ENCODE assay signal across 23 cellular contexts in the genomic region with DNA sequence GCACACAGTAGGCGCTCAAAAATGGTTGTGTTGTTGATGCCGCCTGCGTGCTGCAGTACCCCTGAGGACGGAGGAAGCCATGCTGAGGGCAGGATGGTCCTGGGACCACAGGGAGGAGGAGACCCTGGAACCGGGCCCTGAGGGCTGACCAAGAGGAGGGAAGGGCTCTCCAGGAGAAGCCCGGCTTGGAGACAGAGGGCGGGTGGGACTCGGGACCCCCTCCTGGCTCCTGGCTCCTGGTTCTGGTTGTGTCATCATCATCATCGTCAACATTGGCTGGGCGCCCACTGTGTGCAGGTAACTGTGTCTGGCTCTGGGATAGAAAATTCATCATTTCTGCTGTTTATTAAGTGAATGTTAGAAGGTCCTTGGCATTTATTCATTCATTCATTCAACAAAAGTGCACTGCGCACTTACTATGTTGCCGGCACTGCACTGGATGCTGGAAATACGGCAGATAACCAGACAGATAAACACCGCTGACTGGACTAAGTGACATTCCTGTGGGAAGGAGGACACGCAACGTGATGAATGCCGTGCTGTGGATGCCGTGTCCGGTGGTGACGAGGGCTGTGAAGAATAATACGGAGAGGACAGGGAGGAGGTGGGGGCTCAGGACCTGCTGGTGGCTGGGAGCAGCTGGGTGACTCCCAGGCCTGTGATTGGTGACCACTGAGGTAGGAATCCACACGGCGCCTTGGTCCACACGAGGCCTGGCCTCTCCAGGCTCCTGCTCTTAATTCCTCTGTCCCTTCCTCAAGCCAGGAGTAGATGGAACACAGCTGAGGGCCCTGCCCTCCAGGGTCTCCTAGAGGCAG. TPM values are rescaled to one million over a fixed set of nuclear protein-coding genes. Genes with fewer than 3 reads are reported as not detected.
DNase-seq lines count a peak whose midpoint lies in the region; ATAC-seq, FAIRE-seq and TF ChIP-seq lines count a peak whose summit lies in the region.
"Had no signal": no experiment of that assay in that cellular context is flagged by ENCODE, and none has a peak within 500 bp of the region (broad histone marks: within the 10 kb centered on the region; RNA-seq: fewer than 3 reads in every experiment).

No MANE protein-coding gene starts in this region.

- no peak overlapping the region for H3K9ac ChIP-seq in H9 (ENCODE audit: extremely low read depth, insufficient read length, low read length)

- H3K23ac ChIP-seq in H9 (ENCODE audit: insufficient read length, low read depth, low read length), result no peak overlapping the region

- no peaks in the 10 kb centered on the region for H3K79me2 ChIP-seq in H9 (ENCODE audit: insufficient read depth, low read length)

- H3K4me1 ChIP-seq in H9 (ENCODE audit: insufficient read depth, low read length), result no peaks in the 10 kb centered on the region
- H3K4me1 ChIP-seq in lower lobe of right lung, result no peaks in the 10 kb centered on the region
- H3K4me1 ChIP-seq in spleen, result peaks cover 0 to 6% (median 0%) of the 10 kb centered on the region in 6 donors

- H2BK5ac ChIP-seq in H9 (ENCODE audit: insufficient read length, low read length), result no peak overlapping the region

- H2AFZ ChIP-seq in H9 (ENCODE audit: low read length), result no peak overlapping the region

- no peak for TF ChIP-seq POLR2A in spleen (IDR thresholded peaks at IDR 0.05)

- H3K4ac ChIP-seq in H9 (ENCODE audit: low read depth, low read length), result no peak overlapping the region

- no peak overlapping the region for H4K5ac ChIP-seq in H9 (ENCODE audit: insufficient read length, low read depth, low read length)

- H2BK15ac ChIP-seq in H9 (ENCODE audit: low read depth, low read length), result no peak overlapping the region

- no peak overlapping the region for H2BK12ac ChIP-seq in H9 (ENCODE audit: insufficient read length, low read depth, low read length)

- H3K27ac ChIP-seq in H9 (ENCODE audit: insufficient read length, low read depth, low read length), result no peak overlapping the region
- no peak overlapping the region for H3K27ac ChIP-seq in lower lobe of right lung
- H3K27ac ChIP-seq in spleen, result no peak overlapping the region
- H3K27ac ChIP-seq: HL-60 had no signal

- no peak for TF ChIP-seq CTCF in H9 (conservative IDR thresholded peaks at IDR 0.05)
- no peak for TF ChIP-seq CTCF in lower lobe of right lung (IDR thresholded peaks at IDR 0.05)
- TF ChIP-seq CTCF in spleen (IDR thresholded peaks at IDR 0.05 in 8 of 11, conservative IDR thresholded peaks at IDR 0.05 in 3 of 11), result no peak

- peaks cover 2 to 23% of the 10 kb centered on the region in 2 experiments; a peak in 3 of 4 replicates for H3K4me1 Mint-ChIP-seq in H9

- no peaks in the 10 kb centered on the region for H3K23me2 ChIP-seq in H9 (ENCODE audit: insufficient read length, low read depth, low read length, poor library complexity, severe bottlenecking)

- no peaks in the 10 kb centered on the region for H3K79me1 ChIP-seq in H9 (ENCODE audit: insufficient read depth, low read depth, low read length, poor library complexity, severe bottlenecking)

- no peak overlapping the region for H3K56ac ChIP-seq in H9 (ENCODE audit: insufficient read length, low read depth, low read length)

- H3K27me3 ChIP-seq in H9 (ENCODE audit: insufficient read depth, low read length) (no peaks in the 10 kb centered on the region), lower lobe of right lung (ENCODE audit: low read depth) (peaks cover 16% of the 10 kb centered on the region), spleen (replicated peaks in 1 of 7) (peaks cover 0 to 14% (median 0%) of the 10 kb centered on the region in 7 donors)

- H3K9me3 Mint-ChIP-seq in H9, result no peaks in the 10 kb centered on the region
- H3K9me3 Mint-ChIP-seq: CD4-positive, alpha-beta T cell; HFFc6 had no signal

- H3K18ac ChIP-seq in H9 (ENCODE audit: insufficient read length, low read depth, low read length), result no peak overlapping the region

- H4K8ac ChIP-seq in H9 (replicated peaks; ENCODE audit: insufficient read length, low read depth, low read length), result no peak overlapping the region

- H3K4me3 Mint-ChIP-seq in H9, result no peak overlapping the region
- H3K4me3 Mint-ChIP-seq: CD4-positive, alpha-beta T cell; HFFc6 had no signal

- H4K20me1 ChIP-seq in H9 (ENCODE audit: control insufficient read depth, insufficient read depth, insufficient read length), result no peaks in the 10 kb centered on the region

- no peak overlapping the region for H3T11ph ChIP-seq in H9 (ENCODE audit: low read length)

- H3K27me3 Mint-ChIP-seq in H9 (ENCODE audit: low read depth), result peaks cover 4% of the 10 kb centered on the region; the same call in 1 of the 2 replicates
- H3K27me3 Mint-ChIP-seq: CD4-positive, alpha-beta T cell had no signal

- H3K27ac Mint-ChIP-seq in H9, result peak overlapping the region in 2 of 3 experiments; percentile 44 to 62; a peak in 2 of 7 replicates
- H3K27ac Mint-ChIP-seq: CD4-positive, alpha-beta T cell; HFFc6 had no signal

- WGBS in H9 (ENCODE audit: extremely low coverage, insufficient read length, low lambda C conversion rate), result no CpG with 5 or more reads among the region's 24 CpGs
- 90 to 93% (median 93%) methylated on average over 23 to 24 of the region's 24 CpGs for WGBS in spleen, 5 donors

- no peak overlapping the region for H3K4me2 ChIP-seq in H9 (ENCODE audit: insufficient read depth, insufficient read length, low read length)

- H3K36me3 ChIP-seq in lower lobe of right lung (no peaks in the 10 kb centered on the region), spleen (no peaks in the 10 kb centered on the region)

- no peak overlapping the region for H2AK5ac ChIP-seq in H9 (ENCODE audit: insufficient read length, low read length)

- DNase-seq in H9 (no peak), RPMI7951 (ENCODE audit: low read depth) (peak; percentile 21), lower lobe of right lung (peak; percentile 28), spleen (peak; percentile 64), RCC 7860 (ENCODE audit: low spot score) (no peak), medulla oblongata (ENCODE audit: extremely low spot score) (no peak), SHP77 (lab: John Stamatoyannopoulos, UW) (no peak)
- DNase-seq: CD4-positive, alpha-beta T cell; COR-L47; DMS 273 treated with DMSO at 0.1 percent for 48 hours; DMS79 treated with DMSO at 0.1 percent for 48 hours; HFFc6; KG1; NCI-H1092; NCI-H146; NCI-H2029; NCI-H2227 treated with DMSO at 0.1 percent for 48 hours; NCI-H510A; NCI-H774; NK-92 treated with Interleukin-12 subunit alpha and Interleukin-12 subunit beta, amount 100 ng/mL, for 24 hours had no signal

- ATAC-seq in lower lobe of right lung, result no peak

- H2BK20ac ChIP-seq in H9 (ENCODE audit: low read depth, low read length, poor library complexity, severe bottlenecking), result no peak overlapping the region

- no peak overlapping the region; the same call in 1 of the 2 replicates for H3K14ac ChIP-seq in H9 (ENCODE audit: insufficient read depth, low read length)

- intact Hi-C loops in lower lobe of right lung (cut with DNase I), result no loop called here
- intact Hi-C loops in spleen (cut with DNase I; ENCODE audit: low total_unique reads), result loop anchor here (10.0 kb wide), 1 partner anchor 84 kb away; no protein-coding TSS in a partner anchor

- no peaks in the 10 kb centered on the region for H3K9me3 ChIP-seq in H9 (ENCODE audit: control insufficient read depth, low read depth, low read length)
- H3K9me3 ChIP-seq in lower lobe of right lung, result no peaks in the 10 kb centered on the region
- H3K9me3 ChIP-seq in spleen, result no peaks in the 10 kb centered on the region

- H3K4me3 ChIP-seq in lower lobe of right lung, result no peak overlapping the region
- no peak overlapping the region for H3K4me3 ChIP-seq in spleen

- FAIRE-seq in RCC 7860 (lab: Jason Lieb, UNC), result no peak
- FAIRE-seq: H54 had no signal

- no peak overlapping the region for H4K91ac ChIP-seq in H9 (ENCODE audit: insufficient read length, low read depth, low read length)

- no peak overlapping the region for H2BK120ac ChIP-seq in H9 (ENCODE audit: low read depth, low read length, poor library complexity, severe bottlenecking)

- no peaks in the 10 kb centered on the region for H3K36me3 Mint-ChIP-seq in H9 (ENCODE audit: insufficient read depth in 1 of 3, low read depth in 3 of 3)

RNA-seq across cellular contexts. Expression of gene SPDEF, which starts 35.3 kb away (rescaled TPM):
- total RNA-seq in H9 (2021) (0.15 and 0.22 TPM in 2 replicates), lower lobe of right lung (3.5 TPM), spleen (under 1 TPM in 1 of 7 donors, not detected in 6; 0.32 TPM)
- total RNA-seq in RPMI7951 (2014; rRNA removed; shearing (Covaris generic)), result 0.20 and 0.24 TPM in 2 replicates
- under 1 TPM in 2 of 3 donors, not detected in 1; 0.03 to 0.13 TPM for polyA plus RNA-seq in spleen
- total RNA-seq: HFFc6 had no signal
- polyA plus RNA-seq: BJ had no signal

RNA-seq across cellular contexts. Expression of gene PACSIN1, which starts 55.0 kb away (rescaled TPM):
- total RNA-seq in H9 (2021), result 7.0 and 7.6 TPM in 2 replicates
- total RNA-seq in RPMI7951 (2014; rRNA removed; shearing (Covaris generic)), result not detected in 2 replicates
- not detected for total RNA-seq in lower lobe of right lung
- 1 to 10 TPM in 6 of 7 donors, under 1 TPM in 1; 0.66 to 1.9 (median 1.3) TPM for total RNA-seq in spleen
- polyA plus RNA-seq in spleen, result 1 to 10 TPM in 1 of 3 donors, under 1 TPM in 2; 0.67 to 2.8 (median 0.86) TPM
- total RNA-seq: HFFc6 had no signal

Comparison
In these comparisons a context has a peak if more than half of its experiments do, and no peak if none do; other contexts are left out.
1. DNase-seq: peak in RPMI7951 (single experiment), lower lobe of right lung (single experiment) and spleen (single experiment); none in H9 (single experiment), RCC 7860 (single experiment), medulla oblongata (single experiment) and SHP77 (0 of 2).